Comparison of ENCODE assay signal across 14 cellular contexts in genomic region chr6:121573466-121573865, GRCh38.
A peak's percentile ranks its signal among the peaks of the same experiment; 100 is the strongest.
DNase-seq lines count a peak whose midpoint lies in the region; ATAC-seq, FAIRE-seq and TF ChIP-seq lines count a peak whose summit lies in the region.
"Had no signal": no experiment of that assay in that cellular context is flagged by ENCODE, and none has a peak within 500 bp of the region (broad histone marks: within the 10 kb centered on the region; RNA-seq: fewer than 3 reads in every experiment).

No MANE protein-coding gene starts in this region.

- no peaks in the 10 kb centered on the region for H3K79me2 ChIP-seq in Karpas-422 (ENCODE audit: low read length)

- H3K4me3 ChIP-seq in BLaER1 treated with 17β-estradiol and CSF1 and Interleukin-3, amounts not matched to agents 10 nM and 100 nM: peak overlapping the region in 1 of 10 experiments; percentile 30; a peak in 1 of 20 replicates
- no peak overlapping the region for H3K4me3 ChIP-seq in bronchial epithelial cell (ENCODE audit: low read depth, low read length)
- H3K4me3 ChIP-seq in Karpas-422 (ENCODE audit: low read length): no peak overlapping the region
- no peak overlapping the region for H3K4me3 ChIP-seq in lower lobe of right lung
- H3K4me3 ChIP-seq: stomach had no signal

- H3K4me1 ChIP-seq in BLaER1 treated with 17β-estradiol and CSF1 and Interleukin-3, amounts not matched to agents 10 nM and 100 nM: peaks cover 0 to 26% (median 13%) of the 10 kb centered on the region in 10 experiments; a peak in 14 of 20 replicates
- no peaks in the 10 kb centered on the region for H3K4me1 ChIP-seq in Karpas-422 (ENCODE audit: low read length)
- peaks cover 7% of the 10 kb centered on the region for H3K4me1 ChIP-seq in lower lobe of right lung
- H3K4me1 ChIP-seq: stomach had no signal

- H4K20me1 ChIP-seq in BLaER1 treated with 17β-estradiol and CSF1 and Interleukin-3, amounts not matched to agents 10 nM and 100 nM: no peaks in the 10 kb centered on the region
- H4K20me1 ChIP-seq in Karpas-422 (ENCODE audit: insufficient read depth, low read depth, low read length): no peaks in the 10 kb centered on the region

- peaks cover 0 to 12% (median 0%) of the 10 kb centered on the region in 11 experiments; a peak in 3 of 22 replicates for H3K9me3 ChIP-seq in BLaER1 treated with 17β-estradiol and CSF1 and Interleukin-3, amounts not matched to agents 10 nM and 100 nM (replicated peaks in 1 of 11)
- H3K9me3 ChIP-seq in Karpas-422 (ENCODE audit: low read length) (no peaks in the 10 kb centered on the region), lower lobe of right lung (no peaks in the 10 kb centered on the region)
- H3K9me3 ChIP-seq: stomach had no signal

- no peaks in the 10 kb centered on the region for H3K36me3 ChIP-seq in BLaER1 treated with 17β-estradiol and CSF1 and Interleukin-3, amounts not matched to agents 10 nM and 100 nM
- H3K36me3 ChIP-seq in bronchial epithelial cell (ENCODE audit: control insufficient read depth, insufficient read depth, low read length) (no peaks in the 10 kb centered on the region), Karpas-422 (ENCODE audit: insufficient read depth, low read length) (no peaks in the 10 kb centered on the region), lower lobe of right lung (no peaks in the 10 kb centered on the region)
- H3K36me3 ChIP-seq: stomach had no signal

- H2AFZ ChIP-seq in Karpas-422 (ENCODE audit: low read length): no peak overlapping the region

- DNase-seq in HT1080 (ENCODE audit: low read depth) (peak; percentile 13), bronchial epithelial cell (ENCODE audit: low read depth) (peak; percentile 36), lung microvascular endothelial cell (ENCODE audit: low read depth in 2 of 2) (peak; percentile 24 to 45), midbrain (lab: John Stamatoyannopoulos, UW) (no peak), Karpas-422 (no peak), lower lobe of right lung (no peak)
- DNase-seq: CD8-positive, alpha-beta memory T cell; NCI-H1048; stomach; T-helper 9 cell had no signal

- H3K4me2 ChIP-seq in BLaER1 treated with 17β-estradiol and CSF1 and Interleukin-3, amounts not matched to agents 10 nM and 100 nM: peak overlapping the region in 10 of 11 experiments; percentile 42 to 88 (median 52); a peak in 16 of 22 replicates
- no peak overlapping the region for H3K4me2 ChIP-seq in Karpas-422 (ENCODE audit: low read depth, low read length, poor library complexity, severe bottlenecking)

- ATAC-seq in lower lobe of right lung (no peak), HG02970 (IDR thresholded peaks at IDR 0.05; ENCODE audit: low FRiP score, unreplicated experiment) (no peak)
- ATAC-seq: natural killer cell treated with Interleukin-12 subunit alpha and Interleukin-12 subunit beta and Interleukin-15 and Interleukin-18, amount 100 ng/mL, for 72 hours had no signal

- H3K9ac ChIP-seq in BLaER1 treated with 17β-estradiol and CSF1 and Interleukin-3, amounts not matched to agents 10 nM and 100 nM: peak overlapping the region in 1 of 11 experiments; percentile 29; a peak in 2 of 22 replicates
- H3K9ac ChIP-seq in Karpas-422 (ENCODE audit: low read length): no peak overlapping the region

- H3K27me3 ChIP-seq in BLaER1 treated with 17β-estradiol and CSF1 and Interleukin-3, amounts not matched to agents 10 nM and 100 nM: no peaks in the 10 kb centered on the region
- H3K27me3 ChIP-seq in bronchial epithelial cell (ENCODE audit: control insufficient read depth, insufficient read depth, low read length) (no peaks in the 10 kb centered on the region), Karpas-422 (ENCODE audit: low read length) (no peaks in the 10 kb centered on the region), lower lobe of right lung (ENCODE audit: low read depth) (no peaks in the 10 kb centered on the region)
- H3K27me3 ChIP-seq: stomach had no signal

- intact Hi-C loops in lower lobe of right lung (cut with DNase I): no loop called here

- no peaks in the 10 kb centered on the region for H3K9me2 ChIP-seq in Karpas-422 (replicated peaks; ENCODE audit: insufficient read depth, low read length)

- no peak for TF ChIP-seq CTCF in bronchial epithelial cell (IDR thresholded peaks at IDR 0.05; ENCODE audit: insufficient read depth, low read length, severe bottlenecking)
- TF ChIP-seq CTCF in lower lobe of right lung (IDR thresholded peaks at IDR 0.05): no peak

- FAIRE-seq in bronchial epithelial cell (lab: Jason Lieb, UNC): peak; percentile 7
- FAIRE-seq: islet of Langerhans had no signal

- H3K27ac ChIP-seq in BLaER1 treated with 17β-estradiol and CSF1 and Interleukin-3, amounts not matched to agents 10 nM and 100 nM: peak overlapping the region in 6 of 11 experiments; percentile 25 to 67 (median 58); a peak in 8 of 22 replicates
- H3K27ac ChIP-seq in Karpas-422 (ENCODE audit: low read length): no peak overlapping the region
- no peak overlapping the region for H3K27ac ChIP-seq in lower lobe of right lung
- H3K27ac ChIP-seq: stomach had no signal

Comparison
In these comparisons a context has a peak if more than half of its experiments do, and no peak if none do; other contexts are left out.
1. H3K27ac ChIP-seq: peak in BLaER1 treated with 17β-estradiol and CSF1 and Interleukin-3, amounts not matched to agents 10 nM and 100 nM (6 of 11); none in Karpas-422 (single experiment) and lower lobe of right lung (single experiment).
2. DNase-seq: peak in HT1080 (single experiment), bronchial epithelial cell (single experiment) and lung microvascular endothelial cell (2 of 2); none in midbrain (single experiment), Karpas-422 (single experiment) and lower lobe of right lung (single experiment).